24 cellular contexts compared by ENCODE assay signal in the genomic region with DNA sequence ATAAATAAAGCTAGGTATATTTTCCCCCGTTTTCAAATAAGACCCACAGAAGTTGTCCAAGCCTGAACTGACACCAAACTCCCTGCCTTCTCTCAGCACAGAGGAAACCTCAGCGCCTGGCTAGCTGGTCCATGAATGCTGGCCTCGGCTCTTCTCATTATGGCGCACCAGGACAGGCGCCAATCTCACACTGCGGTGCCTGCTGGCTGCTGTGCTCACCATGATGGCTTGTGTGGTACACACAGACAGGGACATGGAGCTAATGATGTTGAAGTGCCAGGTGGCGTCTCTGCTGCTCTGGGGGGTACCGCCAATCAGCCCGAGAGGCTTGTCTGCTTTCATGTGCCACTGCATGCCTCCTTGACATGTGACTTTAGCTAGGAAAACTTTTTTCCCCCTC.
"Had no signal": no experiment of that assay in that cellular context is flagged by ENCODE, and none has a peak within 500 bp of the region (broad histone marks: within the 10 kb centered on the region; RNA-seq: fewer than 3 reads in every experiment).

No MANE protein-coding gene starts in this region.

- DNase-seq: activated CD4-positive, alpha-beta T cell treated with anti-CD3 and anti-CD28 coated beads, Interleukin-2, amount 10 ng/mL, durations not matched to agents 7 days and 5 days; activated CD4-positive, CD25-positive, alpha-beta regulatory T cell treated with anti-CD3 and anti-CD28 coated beads, Interleukin-2, amount 50 U/mL, for 72 hours; activated CD8-positive, alpha-beta memory T cell treated with anti-CD3 and anti-CD28 coated beads, Interleukin-2, amount 10 ng/mL, durations not matched to agents 7 days and 5 days; activated CD8-positive, alpha-beta T cell treated with anti-CD3 and anti-CD28 coated beads for 36 hours; activated T-cell treated with anti-CD3 and anti-CD28 coated beads, Interleukin-2, amount 50 U/mL, for 1 hour; aorta; colonic mucosa; effector memory CD8-positive, alpha-beta T cell; foreskin melanocyte; immature natural killer cell; kidney glomerular epithelial cell; left ventricle myocardium inferior; mammary epithelial cell; sigmoid colon; stimulated activated CD4-positive, alpha-beta T cell treated with anti-CD3 and anti-CD28 coated beads, Interleukin-2, amount 100 ng/mL, for 48 hours; stimulated activated CD8-positive, alpha-beta memory T cell treated with anti-CD3 and anti-CD28 coated beads, Interleukin-4, amount 100 ng/mL, for 48 hours; stimulated activated naive B cell treated with anti-CD40 and anti-IgM and Interleukin-4, amounts not matched to agents 10 μg/mL and 1 μg/mL and 100 μg/mL, for 72 hours; WERI-Rb-1 had no signal

- H3K27ac ChIP-seq: colonic mucosa, dorsolateral prefrontal cortex, hepatocyte, left ventricle myocardium inferior, sigmoid colon, vagina, WERI-Rb-1 had no signal

- ATAC-seq: activated CD8-positive, alpha-beta memory T cell treated with anti-CD3 and anti-CD28 coated beads, Interleukin-2, amount 10 ng/mL, durations not matched to agents 7 days and 5 days; activated CD8-positive, alpha-beta T cell treated with anti-CD3 and anti-CD28 coated beads for 36 hours; activated naive CD4-positive, alpha-beta T cell treated with anti-CD3 and anti-CD28 coated beads, Interleukin-2, amount 50 U/mL, for 72 hours; effector memory CD8-positive, alpha-beta T cell; esophagus mucosa; stimulated activated naive B cell treated with anti-CD40 and anti-IgM and Interleukin-4, amounts not matched to agents 10 μg/mL and 1 μg/mL and 100 μg/mL, for 72 hours had no signal

- H3K4me3 ChIP-seq: colonic mucosa, dorsolateral prefrontal cortex, hepatocyte, left ventricle myocardium inferior, sigmoid colon, smooth muscle cell, vagina had no signal

- H3K4me1 ChIP-seq: colonic mucosa, left ventricle myocardium inferior, sigmoid colon, vagina had no signal

- H3K36me3 ChIP-seq: colonic mucosa, left ventricle myocardium inferior, sigmoid colon, vagina, WERI-Rb-1 had no signal

- H3K9me3 ChIP-seq: colonic mucosa, left ventricle myocardium inferior, sigmoid colon, vagina had no signal

- H3K27me3 ChIP-seq: colonic mucosa, dorsolateral prefrontal cortex, sigmoid colon, vagina had no signal
